In the genomic region with DNA sequence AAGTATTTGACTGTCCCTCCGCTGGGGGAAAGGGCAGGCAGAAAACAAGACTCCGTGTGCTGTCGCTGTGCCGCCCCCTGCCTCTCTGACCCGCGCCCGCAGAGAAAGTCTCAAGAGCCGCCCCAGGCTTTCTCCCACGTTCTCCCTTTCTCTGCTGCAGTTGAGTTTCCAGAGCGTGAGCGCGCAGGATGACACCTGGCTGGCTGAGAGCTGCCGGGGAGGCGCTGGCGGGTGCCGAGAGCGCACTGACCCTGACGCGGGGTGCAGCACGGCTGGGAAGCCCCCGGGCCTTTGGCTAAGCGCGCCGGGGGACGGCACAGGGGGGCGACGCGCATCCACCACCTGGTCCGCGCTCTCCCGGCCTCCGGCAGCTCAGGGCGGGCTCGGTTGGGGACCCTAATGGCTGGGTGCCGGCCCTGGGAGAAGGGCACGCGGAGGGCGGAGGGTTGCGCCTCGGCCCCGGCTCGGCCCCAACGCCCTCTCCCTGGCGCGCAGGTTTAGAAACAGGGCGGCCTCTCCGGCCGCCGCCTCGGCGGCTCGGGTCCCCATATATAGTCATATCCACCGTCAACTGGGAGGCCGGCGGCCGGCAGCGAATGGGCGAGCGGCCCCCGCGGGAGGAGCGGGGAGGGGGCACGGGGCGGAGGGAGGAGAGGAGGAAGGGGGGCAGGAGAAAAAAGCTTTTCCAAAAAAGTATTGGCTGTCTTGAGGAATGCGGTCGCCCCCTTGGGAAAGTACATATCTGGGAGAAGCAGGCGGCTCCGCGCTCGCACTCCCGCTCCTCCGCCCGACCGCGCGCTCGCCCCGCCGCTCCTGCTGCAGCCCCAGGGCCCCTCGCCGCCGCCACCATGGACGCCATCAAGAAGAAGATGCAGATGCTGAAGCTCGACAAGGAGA, we compare ENCODE assay signal across 8 cellular contexts. TPM values are rescaled to one million over a fixed set of nuclear protein-coding genes. Genes with fewer than 3 reads are reported as not detected.
DNase-seq lines count a peak whose midpoint lies in the region; ATAC-seq and TF ChIP-seq lines count a peak whose summit lies in the region.

A gene (plus strand): TSS at position 766 of the 897 bp plus-strand sequence. CDS start 83 bp downstream, at position 849.

- H3K9me3 Mint-ChIP-seq in IgD-negative memory B cell (no peaks in the 10 kb centered on the region), neural crest cell (no peaks in the 10 kb centered on the region)
- no peaks in the 10 kb centered on the region for H3K9me3 Mint-ChIP-seq in activated T-helper 2 cell treated with anti-CD3 and anti-CD28 coated beads, Interferon-gamma antibody, Interleukin-2, Interleukin-4, amounts not matched to agents 10 μg/mL and 5 μg/mL and 100 μg/mL, durations not matched to agents 14 hours and 24 hours and 36 hours

- H3K4me1 Mint-ChIP-seq in IgD-negative memory B cell (peaks cover 3 to 8% (median 6%) of the 10 kb centered on the region in 3 donors), neural crest cell (peaks cover 42% of the 10 kb centered on the region)
- H3K4me1 Mint-ChIP-seq in activated T-helper 2 cell treated with anti-CD3 and anti-CD28 coated beads, Interferon-gamma antibody, Interleukin-2, Interleukin-4, amounts not matched to agents 10 μg/mL and 5 μg/mL and 100 μg/mL, durations not matched to agents 14 hours and 24 hours and 36 hours (ENCODE audit: low read depth), result peaks cover 4% of the 10 kb centered on the region

- H3K4me3 Mint-ChIP-seq in IgD-negative memory B cell, result peak within 1 kb of the TSS; percentile 68 to 94 (median 86)
- H3K4me3 Mint-ChIP-seq in activated T-helper 2 cell treated with anti-CD3 and anti-CD28 coated beads, Interferon-gamma antibody, Interleukin-2, Interleukin-4, amounts not matched to agents 10 μg/mL and 5 μg/mL and 100 μg/mL, durations not matched to agents 14 hours and 24 hours and 36 hours (ENCODE audit: low read depth), result peak within 1 kb of the TSS; percentile 68
- peak within 1 kb of the TSS; percentile 99 for H3K4me3 Mint-ChIP-seq in neural crest cell

- peak within 1 kb of the TSS in 1 of 3 donors; percentile 67 for H3K27ac Mint-ChIP-seq in IgD-negative memory B cell
- no peak within 1 kb of the TSS for H3K27ac Mint-ChIP-seq in activated T-helper 2 cell treated with anti-CD3 and anti-CD28 coated beads, Interferon-gamma antibody, Interleukin-2, Interleukin-4, amounts not matched to agents 10 μg/mL and 5 μg/mL and 100 μg/mL, durations not matched to agents 14 hours and 24 hours and 36 hours
- H3K27ac Mint-ChIP-seq in neural crest cell (ENCODE audit: unreplicated experiment), result peak within 1 kb of the TSS; percentile 90

- intact Hi-C loops in activated T-helper 2 cell treated with anti-CD3 and anti-CD28 coated beads, Interferon-gamma antibody, Interleukin-2, Interleukin-4, amounts not matched to agents 10 μg/mL and 5 μg/mL and 100 μg/mL, durations not matched to agents 14 hours and 24 hours and 36 hours (cut with micrococcal nuclease), result loop anchor here (10.0 kb wide), 1 partner anchor 153 kb away; no protein-coding TSS in a partner anchor

- peaks cover 3 to 23% of the 10 kb centered on the region in 2 donors for H3K36me3 ChIP-seq in gastroesophageal sphincter

- no peaks in the 10 kb centered on the region for H3K36me3 Mint-ChIP-seq in IgD-negative memory B cell
- no peaks in the 10 kb centered on the region for H3K36me3 Mint-ChIP-seq in activated T-helper 2 cell treated with anti-CD3 and anti-CD28 coated beads, Interferon-gamma antibody, Interleukin-2, Interleukin-4, amounts not matched to agents 10 μg/mL and 5 μg/mL and 100 μg/mL, durations not matched to agents 14 hours and 24 hours and 36 hours (ENCODE audit: low read depth)
- H3K36me3 Mint-ChIP-seq in neural crest cell (ENCODE audit: low read depth), result no peaks in the 10 kb centered on the region

- peak within 1 kb of the TSS; percentile 96 to 99 (median 98) for H3K27ac ChIP-seq in gastroesophageal sphincter

- WGBS in gastroesophageal sphincter (ENCODE audit: low coverage in 1 of 2), 2 donors, result 0% methylated on average over 2 of the region's 84 CpGs; no CpG with 5 or more reads in 1 of the 2 donors

- H3K9me3 ChIP-seq in gastroesophageal sphincter, result no peaks in the 10 kb centered on the region

- peak; percentile 83 for ATAC-seq in gastroesophageal sphincter

- H3K4me3 ChIP-seq in gastroesophageal sphincter, result peak within 1 kb of the TSS; percentile 83 to 95

- peaks cover 43% of the 10 kb centered on the region for H3K27me3 Mint-ChIP-seq in IgD-negative memory B cell
- peaks cover 79% of the 10 kb centered on the region for H3K27me3 Mint-ChIP-seq in activated T-helper 2 cell treated with anti-CD3 and anti-CD28 coated beads, Interferon-gamma antibody, Interleukin-2, Interleukin-4, amounts not matched to agents 10 μg/mL and 5 μg/mL and 100 μg/mL, durations not matched to agents 14 hours and 24 hours and 36 hours (ENCODE audit: low read depth)
- H3K27me3 Mint-ChIP-seq in neural crest cell (ENCODE audit: low read depth), result peaks cover 83% of the 10 kb centered on the region

- peaks cover 0 to 54% (median 0%) of the 10 kb centered on the region in 3 donors for H3K4me1 ChIP-seq in gastroesophageal sphincter

- TF ChIP-seq EP300 in gastroesophageal sphincter (IDR thresholded peaks at IDR 0.05), result peak; percentile 24

- H3K27me3 ChIP-seq in gastroesophageal sphincter, result peaks cover 9% of the 10 kb centered on the region

- DNase-seq in DMS 273 (lab: John Stamatoyannopoulos, UW; ENCODE audit: unreplicated experiment), result peak; percentile 79
- no peak for DNase-seq in activated T-helper 2 cell treated with anti-CD3 and anti-CD28 coated beads, Interferon-gamma antibody, Interleukin-2, Interleukin-4, amounts not matched to agents 10 μg/mL and 5 μg/mL and 100 μg/mL, durations not matched to agents 14 hours and 24 hours and 36 hours (ENCODE audit: low spot score)
- DNase-seq in neural crest cell (ENCODE audit: low read depth, low spot score), result peak; percentile 55
- no peak for DNase-seq in activated gamma-delta T cell treated with Interleukin-2 at 50 U/mL for 16 hours
- no peak for DNase-seq in stimulated activated CD4-positive, alpha-beta T cell treated with anti-CD3 and anti-CD28 coated beads, Interleukin-2, amount 100 ng/mL, for 48 hours
- DNase-seq in NCI-H1436 treated with DMSO at 0.1 percent for 48 hours (lab: John Stamatoyannopoulos, UW), result no peak

- TF ChIP-seq POLR2A in gastroesophageal sphincter (IDR thresholded peaks at IDR 0.05), result peak; percentile 99

- TF ChIP-seq CTCF in gastroesophageal sphincter (IDR thresholded peaks at IDR 0.05) (peak in 2 of 4 experiments; percentile 6 to 45), neural crest cell (conservative IDR thresholded peaks at IDR 0.05) (no peak)

RNA-seq across cellular contexts. Expression of the gene that starts here (rescaled TPM):
- 5.4 TPM for polyA plus RNA-seq in IgD-negative memory B cell
- 11.1 and 13.5 TPM in 2 replicates for total RNA-seq in activated T-helper 2 cell treated with anti-CD3 and anti-CD28 coated beads, Interferon-gamma antibody, Interleukin-2, Interleukin-4, amounts not matched to agents 10 μg/mL and 5 μg/mL and 100 μg/mL, durations not matched to agents 14 hours and 24 hours and 36 hours
- total RNA-seq in gastroesophageal sphincter, result 1,000 to 10,000 TPM; 3,599 to 7,152 (median 6,397) TPM
- 67.5 and 71.0 TPM in 2 replicates for total RNA-seq in neural crest cell

Comparison
In these comparisons a context has a peak if more than half of its experiments do, and no peak if none do; other contexts are left out.
1. RNA of the gene that starts here (total RNA-seq): 3,599 to 7,152 TPM in gastroesophageal sphincter; 67.5 to 71.0 TPM in neural crest cell and 11.1 to 13.5 TPM in activated T-helper 2 cell treated with anti-CD3 and anti-CD28 coated beads, Interferon-gamma antibody, Interleukin-2, Interleukin-4, amounts not matched to agents 10 μg/mL and 5 μg/mL and 100 μg/mL, durations not matched to agents 14 hours and 24 hours and 36 hours; every median in the first group is over 10 times any median in the second.
2. DNase-seq: peak in DMS 273 (single experiment) and neural crest cell (single experiment); none in activated T-helper 2 cell treated with anti-CD3 and anti-CD28 coated beads, Interferon-gamma antibody, Interleukin-2, Interleukin-4, amounts not matched to agents 10 μg/mL and 5 μg/mL and 100 μg/mL, durations not matched to agents 14 hours and 24 hours and 36 hours (single experiment), activated gamma-delta T cell treated with Interleukin-2 at 50 U/mL for 16 hours (single experiment), stimulated activated CD4-positive, alpha-beta T cell treated with anti-CD3 and anti-CD28 coated beads, Interleukin-2, amount 100 ng/mL, for 48 hours (0 of 2) and NCI-H1436 treated with DMSO at 0.1 percent for 48 hours (single experiment).
3. Peak in every context shown above with its lines, with median percentiles within 50 percentile points of each other: H3K4me3 Mint-ChIP-seq.